Comparison of ENCODE assay signal across 11 cellular contexts in the genomic region with DNA sequence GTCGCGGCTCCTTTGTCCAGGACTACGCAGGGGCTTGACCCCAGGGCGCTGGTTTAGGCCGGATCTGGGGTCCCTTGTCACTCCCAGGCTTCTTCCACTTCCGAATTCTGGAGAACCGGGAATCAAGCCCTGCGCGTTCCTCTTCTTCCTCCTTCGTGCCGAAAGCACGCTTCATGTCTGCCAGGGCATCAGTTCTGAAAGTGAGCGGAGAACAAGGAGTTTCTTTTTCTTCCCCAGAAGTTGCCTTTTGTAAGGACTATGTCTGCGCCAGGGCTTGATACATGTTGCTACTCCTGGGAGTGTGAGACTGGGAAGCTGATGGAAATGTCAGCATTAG.
A peak's percentile ranks its signal among the peaks of the same experiment; 100 is the strongest.
DNase-seq lines count a peak whose midpoint lies in the region; ATAC-seq and TF ChIP-seq lines count a peak whose summit lies in the region.
"Had no signal": no experiment of that assay in that cellular context is flagged by ENCODE, and none has a peak within 500 bp of the region (broad histone marks: within the 10 kb centered on the region; RNA-seq: fewer than 3 reads in every experiment).

No MANE protein-coding gene starts in this region.

- DNase-seq in dorsolateral prefrontal cortex (no peak), natural killer cell (no peak), NCI-H146 treated with DMSO at 0.1 percent for 48 hours (lab: John Stamatoyannopoulos, UW; ENCODE audit: unreplicated experiment) (no peak), kidney tubule cell (ENCODE audit: low spot score) (no peak)
- no peak for DNase-seq in stimulated activated CD4-positive, alpha-beta T cell treated with anti-CD3 and anti-CD28 coated beads, Interleukin-1b, Interleukin-23, amount 100 ng/mL, for 48 hours
- DNase-seq in activated CD4-positive, alpha-beta T cell treated with anti-CD3 and anti-CD28 coated beads for 1 hour: no peak
- DNase-seq: MM.1S, NCI-H774 had no signal

- no peak overlapping the region for H2AFZ ChIP-seq in ACC112 (ENCODE audit: low read length, unreplicated experiment)

- no peaks in the 10 kb centered on the region for H3K9me3 Mint-ChIP-seq in natural killer cell

- H3K4me3 ChIP-seq in ACC112 (ENCODE audit: low read depth, low read length) (peak overlapping the region; percentile 78), HUES6 (ENCODE audit: low read depth, low read length) (peak overlapping the region; percentile 66), dorsolateral prefrontal cortex (peak overlapping the region in 28 of 59 donors; percentile 34 to 67 (median 56))

- peak overlapping the region; percentile 75 for H3K4me3 Mint-ChIP-seq in natural killer cell

- peak overlapping the region in 1 of 2 donors; percentile 35 for H3K27ac Mint-ChIP-seq in natural killer cell

- peaks cover 13% of the 10 kb centered on the region in 2 donors for H3K4me1 Mint-ChIP-seq in natural killer cell

- no peaks in the 10 kb centered on the region for H3K9me3 ChIP-seq in HUES6 (ENCODE audit: control insufficient read depth, insufficient read depth, low read depth, low read length)

- H3K9ac ChIP-seq in HUES6 (ENCODE audit: low read length): no peak overlapping the region

- intact Hi-C loops in dorsolateral prefrontal cortex (cut with DNase I) (loop anchor here (5.0 to 10.0 kb wide), 5 partner anchors 160 to 1172 kb away; no protein-coding TSS in a partner anchor), natural killer cell (cut with micrococcal nuclease) (loop anchor here (2.0 kb wide), 1 partner anchor 820 kb away; no protein-coding TSS in a partner anchor)

- H3K27me3 ChIP-seq in ACC112 (ENCODE audit: insufficient read depth, low read length): no peaks in the 10 kb centered on the region
- peaks cover 16% of the 10 kb centered on the region for H3K27me3 ChIP-seq in HUES6 (ENCODE audit: control insufficient read depth, insufficient read depth, low read length)
- no peaks in the 10 kb centered on the region for H3K27me3 ChIP-seq in dorsolateral prefrontal cortex

- H3K79me2 ChIP-seq in ACC112 (ENCODE audit: control insufficient read depth, insufficient read depth, low read length, unreplicated experiment): no peaks in the 10 kb centered on the region

- H3K4me1 ChIP-seq in ACC112 (ENCODE audit: control insufficient read depth, insufficient read depth, low read length, unreplicated experiment) (no peaks in the 10 kb centered on the region), HUES6 (ENCODE audit: control insufficient read depth, insufficient read depth, low read length) (peaks cover 22% of the 10 kb centered on the region)

- H3K36me3 Mint-ChIP-seq in natural killer cell: no peaks in the 10 kb centered on the region

- TF ChIP-seq CTCF in dorsolateral prefrontal cortex (IDR thresholded peaks at IDR 0.05 in 54 of 56, conservative IDR thresholded peaks at IDR 0.05 in 2 of 56; ENCODE audit: low read depth in 1 of 56, partially characterized antibody in 56 of 56): no peak
- no peak for TF ChIP-seq CTCF in natural killer cell (IDR thresholded peaks at IDR 0.05)

- no peak for ATAC-seq in natural killer cell

- peaks cover 20 to 25% of the 10 kb centered on the region in 2 donors for H3K27me3 Mint-ChIP-seq in natural killer cell (ENCODE audit: low read depth in 2 of 2)

- H3K36me3 ChIP-seq in ACC112 (ENCODE audit: insufficient read depth, low read length) (no peaks in the 10 kb centered on the region), HUES6 (ENCODE audit: control insufficient read depth, insufficient read depth, low read length) (no peaks in the 10 kb centered on the region)

- H3K27ac ChIP-seq in ACC112 (ENCODE audit: low read depth, low read length): no peak overlapping the region
- no peak overlapping the region for H3K27ac ChIP-seq in HUES6 (ENCODE audit: low read depth, low read length)
- peak overlapping the region in 31 of 59 donors; percentile 50 to 91 (median 76) for H3K27ac ChIP-seq in dorsolateral prefrontal cortex
- H3K27ac ChIP-seq: C4-2B had no signal

Comparison
In these comparisons a context has a peak if more than half of its experiments do, and no peak if none do; other contexts are left out.
1. H3K27ac ChIP-seq: peak in dorsolateral prefrontal cortex (31 of 59); none in ACC112 (single experiment) and HUES6 (single experiment).